ENCODE assay signal across 26 cellular contexts in the genomic region with DNA sequence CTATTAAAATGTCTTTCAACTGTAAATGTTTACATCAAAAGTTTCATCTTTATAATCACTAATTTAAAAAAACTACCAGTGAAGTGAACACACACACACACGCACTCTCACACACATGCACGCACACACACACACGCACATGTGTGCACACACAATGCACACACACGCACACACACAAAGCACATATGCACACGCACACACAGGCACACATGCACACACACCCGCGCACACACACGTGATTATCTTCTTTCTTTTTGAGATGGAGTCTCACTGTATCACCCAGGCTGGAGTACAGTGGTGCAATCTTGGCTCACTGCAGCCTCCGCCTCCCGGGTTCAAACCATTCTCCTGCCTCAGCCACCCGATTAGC.
DNase-seq lines count a peak whose midpoint lies in the region; ATAC-seq, FAIRE-seq and TF ChIP-seq lines count a peak whose summit lies in the region.
"Had no signal": no experiment of that assay in that cellular context is flagged by ENCODE, and none has a peak within 500 bp of the region (broad histone marks: within the 10 kb centered on the region; RNA-seq: fewer than 3 reads in every experiment).

No MANE protein-coding gene starts in this region.

- DNase-seq in A673 (ENCODE audit: low spot score): no peak
- DNase-seq in esophagus muscularis mucosa (ENCODE audit: extremely low spot score): peak; percentile 47
- DNase-seq in activated naive CD8-positive, alpha-beta T cell treated with anti-CD3 and anti-CD28 coated beads, Interleukin-2, amount 50 U/mL, for 24 hours: no peak
- no peak for DNase-seq in small intestine
- DNase-seq in left colon: no peak
- DNase-seq: AML-193; CD4-positive, alpha-beta T cell; COR-L47; GF-D8; HFFc6; MM.1S; NCI-H1048; NCI-H2081; NCI-H2171 treated with DMSO at 0.1 percent for 48 hours; SHP77 treated with DMSO at 0.1 percent for 48 hours had no signal

- intact Hi-C loops in A673 (cut with micrococcal nuclease; ENCODE audit: unreplicated experiment): loop anchor here (2.0 to 10.0 kb wide), 3 partner anchors 143 to 726 kb away; partner anchors contain the start of gene SMOC2
- intact Hi-C loops in esophagus muscularis mucosa (cut with DNase I): loop anchor here (5.0 kb wide), 1 partner anchor 208 kb away; no protein-coding TSS in a partner anchor
- intact Hi-C loops in left colon (cut with DNase I, micrococcal nuclease): no loop called here

- H3K9me3 Mint-ChIP-seq in nephron: no peaks in the 10 kb centered on the region
- H3K9me3 Mint-ChIP-seq in activated naive CD8-positive, alpha-beta T cell treated with anti-CD3 and anti-CD28 coated beads, Interleukin-2, amount 50 U/mL, for 24 hours: no peaks in the 10 kb centered on the region
- H3K9me3 Mint-ChIP-seq: CD4-positive, alpha-beta T cell; H9 had no signal

- FAIRE-seq in small intestine (lab: Jason Lieb, UNC): no peak
- FAIRE-seq: A204.1, GM12892, GM19239 had no signal

- peaks cover 27% of the 10 kb centered on the region for H3K4me1 ChIP-seq in A673 (ENCODE audit: insufficient read depth, low read length, poor library complexity, severe bottlenecking)
- H3K4me1 ChIP-seq in HEK293 (ENCODE audit: control insufficient read depth, insufficient read depth, low read length): peaks cover 4% of the 10 kb centered on the region
- H3K4me1 ChIP-seq in esophagus muscularis mucosa: peaks cover 0 to 32% (median 29%) of the 10 kb centered on the region in 4 donors
- H3K4me1 ChIP-seq in small intestine (ENCODE audit: control insufficient read depth in 2 of 2, insufficient read depth in 1 of 2, low read depth in 1 of 2, low read length in 1 of 2): no peaks in the 10 kb centered on the region
- H3K4me1 ChIP-seq: BLaER1 treated with 17β-estradiol and CSF1 and Interleukin-3, amounts not matched to agents 10 nM and 100 nM had no signal

- peak overlapping the region; percentile 76 for H3K27ac ChIP-seq in A673 (ENCODE audit: low read depth, low read length, poor library complexity, severe bottlenecking)
- no peak overlapping the region for H3K27ac ChIP-seq in HEK293 (ENCODE audit: extremely low read depth, low read depth, low read length)
- no peak overlapping the region for H3K27ac ChIP-seq in esophagus muscularis mucosa (replicated peaks in 1 of 4)
- H3K27ac ChIP-seq in small intestine (ENCODE audit: low read depth in 1 of 2, low read length in 1 of 2): no peak overlapping the region
- H3K27ac ChIP-seq: BLaER1 treated with 17β-estradiol and CSF1 and Interleukin-3, amounts not matched to agents 10 nM and 100 nM; KMS-11; RWPE1 had no signal

- POLR2A ChIA-PET in A673 (lab: Charles Lee; ENCODE audit: low non-redundant PET) (no interaction called here), HEK293 (lab: Yijun Ruan, JAX) (no interaction called here)

- no peaks in the 10 kb centered on the region for H3K36me3 Mint-ChIP-seq in nephron (ENCODE audit: low read depth)
- no peaks in the 10 kb centered on the region for H3K36me3 Mint-ChIP-seq in activated naive CD8-positive, alpha-beta T cell treated with anti-CD3 and anti-CD28 coated beads, Interleukin-2, amount 50 U/mL, for 24 hours (ENCODE audit: low read depth)
- H3K36me3 Mint-ChIP-seq: IgD-negative memory B cell had no signal

- no peak overlapping the region for H3K4me3 Mint-ChIP-seq in nephron
- H3K4me3 Mint-ChIP-seq in activated naive CD8-positive, alpha-beta T cell treated with anti-CD3 and anti-CD28 coated beads, Interleukin-2, amount 50 U/mL, for 24 hours: no peak overlapping the region
- H3K4me3 Mint-ChIP-seq: CD4-positive, alpha-beta T cell; H9; HFFc6; IgD-negative memory B cell had no signal

- peaks cover 66% of the 10 kb centered on the region for H3K4me1 Mint-ChIP-seq in nephron
- no peaks in the 10 kb centered on the region for H3K4me1 Mint-ChIP-seq in activated naive CD8-positive, alpha-beta T cell treated with anti-CD3 and anti-CD28 coated beads, Interleukin-2, amount 50 U/mL, for 24 hours
- H3K4me1 Mint-ChIP-seq: IgD-negative memory B cell had no signal

- no peaks in the 10 kb centered on the region for H3K36me3 ChIP-seq in A673 (ENCODE audit: insufficient read depth, low read length, poor library complexity, severe bottlenecking)
- H3K36me3 ChIP-seq in HEK293 (ENCODE audit: control insufficient read depth in 2 of 2, insufficient read depth in 1 of 2, low read length in 2 of 2): no peaks in the 10 kb centered on the region
- H3K36me3 ChIP-seq in esophagus muscularis mucosa: no peaks in the 10 kb centered on the region
- no peaks in the 10 kb centered on the region for H3K36me3 ChIP-seq in small intestine (ENCODE audit: control insufficient read depth in 2 of 2, insufficient read depth in 2 of 2, low read length in 2 of 2)
- H3K36me3 ChIP-seq: BLaER1 treated with 17β-estradiol and CSF1 and Interleukin-3, amounts not matched to agents 10 nM and 100 nM had no signal

- no TSS peak for BruUV-seq in A673 (replicated peaks; lab: Mats Ljungman, UMichigan)

- 93% methylated on average over 11 of the region's 11 CpGs for WGBS in esophagus muscularis mucosa
- WGBS in small intestine, 3 donors: 89 to 94% (median 90%) methylated on average over 11 of the region's 11 CpGs

- H3K9me3 ChIP-seq in A673 (ENCODE audit: low read depth, low read length, poor library complexity, severe bottlenecking) (no peaks in the 10 kb centered on the region), HEK293 (ENCODE audit: control insufficient read depth, insufficient read depth, low read depth, low read length) (no peaks in the 10 kb centered on the region), esophagus muscularis mucosa (no peaks in the 10 kb centered on the region), small intestine (ENCODE audit: control insufficient read depth, low read depth) (no peaks in the 10 kb centered on the region)
- H3K9me3 ChIP-seq: BLaER1 treated with 17β-estradiol and CSF1 and Interleukin-3, amounts not matched to agents 10 nM and 100 nM had no signal

- H3K27ac Mint-ChIP-seq in nephron: peak overlapping the region; percentile 30 to 86 (median 60)
- H3K27ac Mint-ChIP-seq in activated naive CD8-positive, alpha-beta T cell treated with anti-CD3 and anti-CD28 coated beads, Interleukin-2, amount 50 U/mL, for 24 hours: no peak overlapping the region
- H3K27ac Mint-ChIP-seq: CD4-positive, alpha-beta T cell; HFFc6; IgD-negative memory B cell had no signal

- H3K27me3 ChIP-seq in A673 (replicated peaks; ENCODE audit: insufficient read depth, low read depth, low read length, poor library complexity) (no peaks in the 10 kb centered on the region), esophagus muscularis mucosa (no peaks in the 10 kb centered on the region), small intestine (ENCODE audit: control insufficient read depth in 2 of 2, insufficient read depth in 2 of 2, low read length in 2 of 2) (peaks cover 0 to 3% of the 10 kb centered on the region in 2 donors)

- TF ChIP-seq EP300 in esophagus muscularis mucosa (IDR thresholded peaks at IDR 0.05): no peak

- H3K4me3 ChIP-seq in A673 (ENCODE audit: low read depth, low read length, poor library complexity, severe bottlenecking) (no peak overlapping the region), HEK293 (ENCODE audit: low read depth, low read length) (no peak overlapping the region), esophagus muscularis mucosa (no peak overlapping the region), small intestine (ENCODE audit: low read depth in 1 of 2, low read length in 2 of 2) (no peak overlapping the region)
- H3K4me3 ChIP-seq: BLaER1 treated with 17β-estradiol and CSF1 and Interleukin-3, amounts not matched to agents 10 nM and 100 nM had no signal

- peaks cover 41% of the 10 kb centered on the region for H3K27me3 Mint-ChIP-seq in nephron (ENCODE audit: low read depth)
- peaks cover 12% of the 10 kb centered on the region for H3K27me3 Mint-ChIP-seq in activated naive CD8-positive, alpha-beta T cell treated with anti-CD3 and anti-CD28 coated beads, Interleukin-2, amount 50 U/mL, for 24 hours
- H3K27me3 Mint-ChIP-seq: IgD-negative memory B cell had no signal

- TF ChIP-seq POLR2A in esophagus muscularis mucosa (IDR thresholded peaks at IDR 0.05; ENCODE audit: low read depth): no peak

- TF ChIP-seq CTCF in A673 (conservative IDR thresholded peaks at IDR 0.05; ENCODE audit: low read depth, low read length) (no peak), HEK293 (tag by site-specific recombination; IDR thresholded peaks at IDR 0.05) (no peak), esophagus muscularis mucosa (IDR thresholded peaks at IDR 0.05) (no peak), nephron (IDR thresholded peaks at IDR 0.05; ENCODE audit: unreplicated experiment in 3 of 3) (no peak)

- CTCF ChIA-PET in A673 (lab: Charles Lee): no interaction called here
- CTCF ChIA-PET in HEK293 (lab: Yijun Ruan, JAX): interaction anchor here (0.8 to 1.4 kb wide), 2 partner anchors 29 to 211 kb away, joined by 3 to 5 read pairs; no protein-coding TSS in a partner anchor

- no peak for ATAC-seq in activated naive CD8-positive, alpha-beta T cell treated with anti-CD3 and anti-CD28 coated beads, Interleukin-2, amount 50 U/mL, for 24 hours
- no peak for ATAC-seq in HG03045 (IDR thresholded peaks at IDR 0.05; ENCODE audit: unreplicated experiment)
- no peak for ATAC-seq in left colon

TF ChIP-seq in HEK293, 187 proteins besides CTCF, POLR2A, EP300 and RAD21:
- TF ChIP-seq, protein P1, sequence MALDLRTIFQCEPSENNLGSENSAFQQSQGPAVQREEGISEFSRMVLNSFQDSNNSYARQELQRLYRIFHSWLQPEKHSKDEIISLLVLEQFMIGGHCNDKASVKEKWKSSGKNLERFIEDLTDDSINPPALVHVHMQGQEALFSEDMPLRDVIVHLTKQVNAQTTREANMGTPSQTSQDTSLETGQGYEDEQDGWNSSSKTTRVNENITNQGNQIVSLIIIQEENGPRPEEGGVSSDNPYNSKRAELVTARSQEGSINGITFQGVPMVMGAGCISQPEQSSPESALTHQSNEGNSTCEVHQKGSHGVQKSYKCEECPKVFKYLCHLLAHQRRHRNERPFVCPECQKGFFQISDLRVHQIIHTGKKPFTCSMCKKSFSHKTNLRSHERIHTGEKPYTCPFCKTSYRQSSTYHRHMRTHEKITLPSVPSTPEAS (tag by site-specific recombination; IDR thresholded peaks at IDR 0.05): peak; percentile 96
- no peak for TF ChIP-seq GLI2 (tag by site-specific recombination; IDR thresholded peaks at IDR 0.05; ENCODE audit: borderline replicate concordance, low read depth)

Comparison
In these comparisons a context has a peak if more than half of its experiments do, and no peak if none do; other contexts are left out.
1. intact Hi-C loops: an anchor here in A673 (2.0 to 10.0 kb wide) and esophagus muscularis mucosa (5.0 kb wide); none called in left colon.